ENCODE assay signal across 8 cellular contexts in the genomic region with DNA sequence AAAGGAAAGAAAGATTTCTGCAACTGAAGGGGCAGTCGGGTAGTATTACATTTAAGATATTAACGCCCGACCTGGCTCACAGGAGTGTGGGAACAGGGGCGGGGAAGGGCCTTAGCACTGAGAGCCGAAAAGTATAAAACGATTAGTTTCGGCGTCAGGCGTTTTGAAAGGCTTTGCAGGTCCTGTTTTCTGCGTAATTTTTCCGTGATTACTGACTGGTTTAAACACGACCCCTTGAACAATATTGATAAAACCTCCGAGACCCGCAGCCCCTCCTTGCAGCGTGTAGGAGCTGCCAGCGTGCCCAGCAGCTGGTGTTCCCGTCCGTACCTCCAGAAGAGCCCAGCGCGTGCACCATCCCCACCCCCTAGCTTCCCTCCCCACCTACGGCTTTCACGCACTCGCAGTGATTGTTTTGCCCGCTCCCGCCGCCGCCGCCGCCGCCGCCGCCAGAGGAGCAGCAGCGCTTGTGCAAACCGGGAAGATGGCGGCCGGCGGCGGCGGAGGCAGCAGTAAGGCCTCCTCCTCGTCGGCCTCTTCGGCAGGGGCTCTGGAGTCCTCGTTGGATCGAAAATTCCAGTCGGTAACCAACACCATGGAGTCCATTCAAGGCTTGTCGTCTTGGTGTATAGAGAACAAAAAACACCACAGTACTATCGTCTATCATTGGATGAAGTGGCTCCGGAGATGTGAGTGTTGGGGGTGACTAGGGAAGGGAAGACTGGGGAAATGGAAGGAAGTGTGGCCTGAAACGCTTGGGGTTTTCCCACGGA. TPM values are rescaled to one million over a fixed set of nuclear protein-coding genes. Genes with fewer than 3 reads are reported as not detected.
A peak's percentile ranks its signal among the peaks of the same experiment; 100 is the strongest.
DNase-seq lines count a peak whose midpoint lies in the region; ATAC-seq and TF ChIP-seq lines count a peak whose summit lies in the region.

No MANE protein-coding gene starts in this region.

- H3K4me3 ChIP-seq in HAP-1 (peak overlapping the region; percentile 74), heart left ventricle (peak overlapping the region; percentile 27 to 91 (median 72)), transverse colon (peak overlapping the region; percentile 63 to 81 (median 68))

- peak overlapping the region; percentile 91 for H3K4me3 Mint-ChIP-seq in activated naive CD8-positive, alpha-beta T cell treated with anti-CD3 and anti-CD28 coated beads, Interleukin-2, amount 50 U/mL, for 24 hours

- TF ChIP-seq POLR2A in heart left ventricle (IDR thresholded peaks at IDR 0.05) (no peak), transverse colon (IDR thresholded peaks at IDR 0.05) (peak; percentile 61)

- DNase-seq in D341Med (ENCODE audit: low spot score) (peak; percentile 87), HAP-1 (ENCODE audit: low spot score in 2 of 2) (peak; percentile 78 to 88), NCI-H1417 (lab: John Stamatoyannopoulos, UW) (peak; percentile 89 to 95 (median 92)), SW 1271 (lab: John Stamatoyannopoulos, UW) (peak; percentile 7 to 58), heart left ventricle (peak; percentile 79 to 89 (median 86)), posterior cingulate gyrus (peak; percentile 64 to 97 (median 84)), transverse colon (peak; percentile 82)
- DNase-seq in activated naive CD8-positive, alpha-beta T cell treated with anti-CD3 and anti-CD28 coated beads, Interleukin-2, amount 50 U/mL, for 24 hours: peak; percentile 79

- H3K9me3 ChIP-seq in HAP-1 (no peaks in the 10 kb centered on the region), heart left ventricle (no peaks in the 10 kb centered on the region), transverse colon (no peaks in the 10 kb centered on the region)

- TF ChIP-seq CTCF in heart left ventricle (IDR thresholded peaks at IDR 0.05) (peak in 3 of 12 donors; percentile 9 to 19 (median 16)), transverse colon (IDR thresholded peaks at IDR 0.05) (peak in 1 of 5 experiments; percentile 17)

- peak overlapping the region; percentile 94 for H3K27ac Mint-ChIP-seq in activated naive CD8-positive, alpha-beta T cell treated with anti-CD3 and anti-CD28 coated beads, Interleukin-2, amount 50 U/mL, for 24 hours

- peaks cover 37% of the 10 kb centered on the region for H3K4me1 Mint-ChIP-seq in activated naive CD8-positive, alpha-beta T cell treated with anti-CD3 and anti-CD28 coated beads, Interleukin-2, amount 50 U/mL, for 24 hours

- no peaks in the 10 kb centered on the region for H3K9me3 Mint-ChIP-seq in activated naive CD8-positive, alpha-beta T cell treated with anti-CD3 and anti-CD28 coated beads, Interleukin-2, amount 50 U/mL, for 24 hours

- H3K27me3 ChIP-seq in HAP-1 (ENCODE audit: low read depth) (no peaks in the 10 kb centered on the region), heart left ventricle (no peaks in the 10 kb centered on the region), transverse colon (no peaks in the 10 kb centered on the region)

- intact Hi-C loops in heart left ventricle (cut with DNase I): loop anchor here in 2 of 10 donors (5.0 to 10.0 kb wide), 4 partner anchors 42 to 200 kb away; a partner anchor contains a TSS
- intact Hi-C loops in posterior cingulate gyrus (cut with DNase I): loop anchor here (10.0 kb wide), 1 partner anchor 60 kb away; no protein-coding TSS in a partner anchor
- intact Hi-C loops in transverse colon (cut with DNase I; ENCODE audit: low total_unique reads): no loop called here

- 0% methylated on average over 35 to 50 of the region's 50 CpGs for WGBS in heart left ventricle, 4 donors
- WGBS in transverse colon (ENCODE audit: low coverage in 1 of 2), 2 donors: 0 to 1% methylated on average over 3 to 45 of the region's 50 CpGs

- H3K36me3 Mint-ChIP-seq in activated naive CD8-positive, alpha-beta T cell treated with anti-CD3 and anti-CD28 coated beads, Interleukin-2, amount 50 U/mL, for 24 hours (ENCODE audit: low read depth): peaks cover 13% of the 10 kb centered on the region

- H3K36me3 ChIP-seq in HAP-1 (replicated peaks): no peaks in the 10 kb centered on the region; the same call in 1 of the 2 replicates
- H3K36me3 ChIP-seq in heart left ventricle: no peaks in the 10 kb centered on the region
- H3K36me3 ChIP-seq in transverse colon: no peaks in the 10 kb centered on the region

- H3K27ac ChIP-seq in heart left ventricle (peak overlapping the region; percentile 92 to 99 (median 98)), transverse colon (peak overlapping the region; percentile 95 to 99 (median 96))

- in situ Hi-C loops in HAP-1 (cut with MboI; ENCODE audit: low sequenced_read_pairs): no loop called here
- in situ Hi-C loops in transverse colon (cut with MboI; ENCODE audit: low pct_ligation_motif_present in 1 of 4, low pct_unique_long_range_greater_than_20kb in 1 of 4, low sequenced_read_pairs in 3 of 4): no loop called here

- no peak for TF ChIP-seq EP300 in transverse colon (IDR thresholded peaks at IDR 0.05; ENCODE audit: low read depth)

- H3K4me1 ChIP-seq in HAP-1 (peaks cover 11% of the 10 kb centered on the region), heart left ventricle (peaks cover 0 to 28% (median 15%) of the 10 kb centered on the region in 12 donors), transverse colon (peaks cover 0 to 29% (median 11%) of the 10 kb centered on the region in 4 donors)

- peaks cover 6% of the 10 kb centered on the region for H3K27me3 Mint-ChIP-seq in activated naive CD8-positive, alpha-beta T cell treated with anti-CD3 and anti-CD28 coated beads, Interleukin-2, amount 50 U/mL, for 24 hours

- ATAC-seq in activated naive CD8-positive, alpha-beta T cell treated with anti-CD3 and anti-CD28 coated beads, Interleukin-2, amount 50 U/mL, for 24 hours: peak; percentile 48
- ATAC-seq in heart left ventricle: peak; percentile 55 to 74 (median 67)

RNA-seq across cellular contexts. Expression of a gene that starts 0.5 kb away (rescaled TPM):
- total RNA-seq in heart left ventricle (10 to 100 TPM; 19.4 to 33.4 (median 25.3) TPM), transverse colon (10 to 100 TPM; 18.7 to 36.4 (median 26.1) TPM)
- 1 to 10 TPM; 6.4 to 8.6 TPM for polyA plus RNA-seq in heart left ventricle

RNA-seq across cellular contexts. Expression of a gene that starts 43.1 kb away (rescaled TPM):
- total RNA-seq in heart left ventricle: 10 to 100 TPM; 12.4 to 28.1 (median 19.5) TPM
- polyA plus RNA-seq in heart left ventricle: 10 to 100 TPM; 17.8 to 19.5 TPM
- total RNA-seq in transverse colon: 100 to 1,000 TPM in 1 of 4 donors, 10 to 100 TPM in 3; 55.3 to 126 (median 65.2) TPM

Comparison
In these comparisons a context has a peak if more than half of its experiments do, and no peak if none do; other contexts are left out.
1. Peak in every context shown above with its lines: DNase-seq, ATAC-seq, H3K4me3 ChIP-seq and H3K27ac ChIP-seq.
2. DNase-seq: peak in every context shown above with its lines; median percentile 92 in NCI-H1417; 87 in D341Med; 86 in heart left ventricle; 84 in posterior cingulate gyrus; 83 in HAP-1; 82 in transverse colon; 79 in activated naive CD8-positive, alpha-beta T cell treated with anti-CD3 and anti-CD28 coated beads, Interleukin-2, amount 50 U/mL, for 24 hours; 32 in SW 1271.